ENCODE assay signal across 9 cellular contexts in the genomic region with DNA sequence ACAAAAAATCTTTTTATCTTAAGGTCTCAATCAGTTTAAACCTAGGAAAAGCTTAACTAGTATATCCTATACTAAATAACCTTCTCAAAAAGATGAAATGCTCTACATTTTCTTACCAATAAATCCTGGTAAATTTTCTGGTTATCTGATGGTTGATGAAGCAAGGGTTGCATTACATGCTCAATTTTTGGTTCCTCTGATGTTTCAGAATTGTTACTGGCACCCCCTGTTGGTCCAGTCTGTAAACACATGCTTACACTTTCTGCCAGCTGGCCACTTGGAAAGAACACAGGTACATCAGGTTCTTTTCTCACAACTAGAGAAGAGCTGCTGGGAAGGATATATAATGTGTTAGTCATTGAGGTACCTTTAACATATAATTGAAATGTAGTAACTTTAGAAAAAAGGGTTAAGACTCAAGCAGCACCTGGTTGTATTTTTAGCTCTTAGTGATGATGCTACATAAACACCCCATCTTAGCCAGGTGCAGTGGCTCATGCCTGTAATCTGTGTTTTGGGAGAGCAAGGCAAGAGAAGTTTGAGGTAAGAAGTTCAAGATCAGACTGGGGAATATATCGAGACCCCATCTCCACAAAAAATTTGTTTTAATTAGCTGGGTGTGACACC. TPM values are rescaled to one million over a fixed set of nuclear protein-coding genes. Genes with fewer than 3 reads are reported as not detected.
DNase-seq lines count a peak whose midpoint lies in the region; ATAC-seq and TF ChIP-seq lines count a peak whose summit lies in the region.
"Had no signal": no experiment of that assay in that cellular context is flagged by ENCODE, and none has a peak within 500 bp of the region (broad histone marks: within the 10 kb centered on the region; RNA-seq: fewer than 3 reads in every experiment).

No MANE protein-coding gene starts in this region.

- WGBS in GM23248 (ENCODE audit: low coverage in 1 of 2, low lambda C conversion rate in 2 of 2, missing lambda C conversion rate in 2 of 2), 2 experiments, result 93 to 100% methylated on average over 1 of the region's 1 CpG

- H3K27me3 Mint-ChIP-seq in activated T-helper 2 cell treated with anti-CD3 and anti-CD28 coated beads, Interferon-gamma antibody, Interleukin-2, Interleukin-4, amounts not matched to agents 10 μg/mL and 5 μg/mL and 100 μg/mL, durations not matched to agents 14 hours and 24 hours and 36 hours (ENCODE audit: low read depth), result no peaks in the 10 kb centered on the region
- H3K27me3 Mint-ChIP-seq in glutamatergic neuron (ENCODE audit: unreplicated experiment), result no peaks in the 10 kb centered on the region

- ATAC-seq in HG03108 (IDR thresholded peaks at IDR 0.05; ENCODE audit: unreplicated experiment), result no peak

- no peaks in the 10 kb centered on the region for H3K79me2 ChIP-seq in GM23248 (ENCODE audit: insufficient read depth)

- no peaks in the 10 kb centered on the region for H3K9me3 Mint-ChIP-seq in activated T-helper 2 cell treated with anti-CD3 and anti-CD28 coated beads, Interferon-gamma antibody, Interleukin-2, Interleukin-4, amounts not matched to agents 10 μg/mL and 5 μg/mL and 100 μg/mL, durations not matched to agents 14 hours and 24 hours and 36 hours
- no peaks in the 10 kb centered on the region for H3K9me3 Mint-ChIP-seq in glutamatergic neuron (ENCODE audit: unreplicated experiment)

- DNase-seq in DMS53 (lab: John Stamatoyannopoulos, UW) (peak; percentile 86), GM23248 (peak; percentile 73), NCI-H460 (ENCODE audit: extremely low read depth, low read depth) (peak; percentile 29), glutamatergic neuron (peak; percentile 49), putamen (ENCODE audit: low spot score) (no peak)
- DNase-seq in activated T-helper 2 cell treated with anti-CD3 and anti-CD28 coated beads, Interferon-gamma antibody, Interleukin-2, Interleukin-4, amounts not matched to agents 10 μg/mL and 5 μg/mL and 100 μg/mL, durations not matched to agents 14 hours and 24 hours and 36 hours (ENCODE audit: low spot score), result peak; percentile 39
- DNase-seq in stimulated activated CD4-positive, alpha-beta T cell treated with anti-CD3 and anti-CD28 coated beads, Interleukin-1b, Interleukin-23, amount 100 ng/mL, for 24 hours (ENCODE audit: low read depth in 4 of 4, low spot score in 1 of 4), result peak in 3 of 4 experiments; percentile 4 to 12 (median 8)

- TF ChIP-seq CTCF in glutamatergic neuron (IDR thresholded peaks at IDR 0.05; ENCODE audit: partially characterized antibody, unreplicated experiment), result peak; percentile 74

- no peaks in the 10 kb centered on the region for H3K4me1 Mint-ChIP-seq in activated T-helper 2 cell treated with anti-CD3 and anti-CD28 coated beads, Interferon-gamma antibody, Interleukin-2, Interleukin-4, amounts not matched to agents 10 μg/mL and 5 μg/mL and 100 μg/mL, durations not matched to agents 14 hours and 24 hours and 36 hours (ENCODE audit: low read depth)
- H3K4me1 Mint-ChIP-seq in glutamatergic neuron (ENCODE audit: low read depth, unreplicated experiment), result no peaks in the 10 kb centered on the region

- no peak overlapping the region for H3K4me2 ChIP-seq in GM23248 (ENCODE audit: unreplicated experiment)

- no peaks in the 10 kb centered on the region for H3K4me1 ChIP-seq in GM23248 (ENCODE audit: insufficient read depth)

- peaks cover 45% of the 10 kb centered on the region for H3K36me3 Mint-ChIP-seq in activated T-helper 2 cell treated with anti-CD3 and anti-CD28 coated beads, Interferon-gamma antibody, Interleukin-2, Interleukin-4, amounts not matched to agents 10 μg/mL and 5 μg/mL and 100 μg/mL, durations not matched to agents 14 hours and 24 hours and 36 hours (ENCODE audit: low read depth)
- H3K36me3 Mint-ChIP-seq in glutamatergic neuron (ENCODE audit: unreplicated experiment), result no peaks in the 10 kb centered on the region

- H3K27ac Mint-ChIP-seq in activated T-helper 2 cell treated with anti-CD3 and anti-CD28 coated beads, Interferon-gamma antibody, Interleukin-2, Interleukin-4, amounts not matched to agents 10 μg/mL and 5 μg/mL and 100 μg/mL, durations not matched to agents 14 hours and 24 hours and 36 hours, result no peak overlapping the region
- no peak overlapping the region for H3K27ac Mint-ChIP-seq in glutamatergic neuron (ENCODE audit: unreplicated experiment)

- no peak overlapping the region for H2AFZ ChIP-seq in GM23248

- in situ Hi-C loops in GM23248 (cut with MboI), result no loop called here

- H3K36me3 ChIP-seq in GM23248 (ENCODE audit: low read depth), result 0 out of 2 replicates have a peak, but pooled peaks cover 15% of the 10 kb centered on the region

- intact Hi-C loops in activated T-helper 2 cell treated with anti-CD3 and anti-CD28 coated beads, Interferon-gamma antibody, Interleukin-2, Interleukin-4, amounts not matched to agents 10 μg/mL and 5 μg/mL and 100 μg/mL, durations not matched to agents 14 hours and 24 hours and 36 hours (cut with micrococcal nuclease), result loop anchor here (1.0 to 5.0 kb wide), 2 partner anchors 70 to 86 kb away; no protein-coding TSS in a partner anchor

- no peaks in the 10 kb centered on the region for H3K27me3 ChIP-seq in GM23248 (replicated peaks; ENCODE audit: insufficient read depth)

- H3K27ac ChIP-seq in GM23248, result no peak overlapping the region

- no peak overlapping the region for H3K4me3 ChIP-seq in GM23248

- H3K9me2 ChIP-seq in GM23248 (ENCODE audit: insufficient read depth), result no peaks in the 10 kb centered on the region

- no peak overlapping the region for H3K9ac ChIP-seq in GM23248

- H3K4me3 Mint-ChIP-seq in activated T-helper 2 cell treated with anti-CD3 and anti-CD28 coated beads, Interferon-gamma antibody, Interleukin-2, Interleukin-4, amounts not matched to agents 10 μg/mL and 5 μg/mL and 100 μg/mL, durations not matched to agents 14 hours and 24 hours and 36 hours (ENCODE audit: low read depth), result no peak overlapping the region
- H3K4me3 Mint-ChIP-seq in glutamatergic neuron (ENCODE audit: unreplicated experiment), result no peak overlapping the region

- no peaks in the 10 kb centered on the region for H4K20me1 ChIP-seq in GM23248 (ENCODE audit: insufficient read depth)

- H3K9me3 ChIP-seq in GM23248 (ENCODE audit: low read depth), result no peaks in the 10 kb centered on the region

- no peaks in the 10 kb centered on the region for H3F3A ChIP-seq in GM23248 (ENCODE audit: insufficient read depth)

RNA-seq across cellular contexts. Expression of gene TAL1, which starts 30.9 kb away (rescaled TPM):
- total RNA-seq in GM23248 (2014; rRNA removed; shearing (Covaris generic)), result not detected in 2 replicates
- polyA plus RNA-seq in GM23248 (2016; fragmentation: Nextera tagmentation; extraction: Ambion mirVana), result not detected in 2 replicates
- total RNA-seq in NCI-H460 (2014; rRNA removed; shearing (Covaris generic)), result 0.12 TPM in 1 of 2 replicates, not detected in the other
- not detected in 2 replicates for polyA plus RNA-seq in NCI-H460 (2014; cell fraction: nucleus; rRNA removed)
- total RNA-seq in activated T-helper 2 cell treated with anti-CD3 and anti-CD28 coated beads, Interferon-gamma antibody, Interleukin-2, Interleukin-4, amounts not matched to agents 10 μg/mL and 5 μg/mL and 100 μg/mL, durations not matched to agents 14 hours and 24 hours and 36 hours, result not detected in 2 replicates
- 2.1 TPM for total RNA-seq in glutamatergic neuron (ENCODE audit: unreplicated experiment)
- total RNA-seq: activated CD8-positive, alpha-beta memory T cell treated with anti-CD3 and anti-CD28 coated beads for 36 hours had no signal

RNA-seq across cellular contexts. Expression of gene STIL, which starts 51.0 kb away (rescaled TPM):
- 10.0 and 17.1 TPM in 2 replicates for total RNA-seq in GM23248 (2014; rRNA removed; shearing (Covaris generic))
- 5.6 and 7.2 TPM in 2 replicates for polyA plus RNA-seq in GM23248 (2016; fragmentation: Nextera tagmentation; extraction: Ambion mirVana)
- 20.4 and 21.7 TPM in 2 replicates for total RNA-seq in NCI-H460 (2014; rRNA removed; shearing (Covaris generic))
- polyA plus RNA-seq in NCI-H460 (2014; cell fraction: nucleus; rRNA removed), result 10.1 and 17.7 TPM in 2 replicates
- 24.8 and 27.6 TPM in 2 replicates for total RNA-seq in activated T-helper 2 cell treated with anti-CD3 and anti-CD28 coated beads, Interferon-gamma antibody, Interleukin-2, Interleukin-4, amounts not matched to agents 10 μg/mL and 5 μg/mL and 100 μg/mL, durations not matched to agents 14 hours and 24 hours and 36 hours
- total RNA-seq in glutamatergic neuron (ENCODE audit: unreplicated experiment), result 5.4 TPM
